In genomic region chr3:4350789-4351163, GRCh38 we compare ENCODE assay signal across 1 cellular context.
A peak's percentile ranks its signal among the peaks of the same experiment; 100 is the strongest.
TF ChIP-seq lines count a peak whose summit lies in the region.

No MANE protein-coding gene starts in this region.

TF ChIP-seq in K562, 482 proteins besides CTCF, POLR2A, EP300 and RAD21 (continued from another document and continues in another):
- TF ChIP-seq, protein P1, sequence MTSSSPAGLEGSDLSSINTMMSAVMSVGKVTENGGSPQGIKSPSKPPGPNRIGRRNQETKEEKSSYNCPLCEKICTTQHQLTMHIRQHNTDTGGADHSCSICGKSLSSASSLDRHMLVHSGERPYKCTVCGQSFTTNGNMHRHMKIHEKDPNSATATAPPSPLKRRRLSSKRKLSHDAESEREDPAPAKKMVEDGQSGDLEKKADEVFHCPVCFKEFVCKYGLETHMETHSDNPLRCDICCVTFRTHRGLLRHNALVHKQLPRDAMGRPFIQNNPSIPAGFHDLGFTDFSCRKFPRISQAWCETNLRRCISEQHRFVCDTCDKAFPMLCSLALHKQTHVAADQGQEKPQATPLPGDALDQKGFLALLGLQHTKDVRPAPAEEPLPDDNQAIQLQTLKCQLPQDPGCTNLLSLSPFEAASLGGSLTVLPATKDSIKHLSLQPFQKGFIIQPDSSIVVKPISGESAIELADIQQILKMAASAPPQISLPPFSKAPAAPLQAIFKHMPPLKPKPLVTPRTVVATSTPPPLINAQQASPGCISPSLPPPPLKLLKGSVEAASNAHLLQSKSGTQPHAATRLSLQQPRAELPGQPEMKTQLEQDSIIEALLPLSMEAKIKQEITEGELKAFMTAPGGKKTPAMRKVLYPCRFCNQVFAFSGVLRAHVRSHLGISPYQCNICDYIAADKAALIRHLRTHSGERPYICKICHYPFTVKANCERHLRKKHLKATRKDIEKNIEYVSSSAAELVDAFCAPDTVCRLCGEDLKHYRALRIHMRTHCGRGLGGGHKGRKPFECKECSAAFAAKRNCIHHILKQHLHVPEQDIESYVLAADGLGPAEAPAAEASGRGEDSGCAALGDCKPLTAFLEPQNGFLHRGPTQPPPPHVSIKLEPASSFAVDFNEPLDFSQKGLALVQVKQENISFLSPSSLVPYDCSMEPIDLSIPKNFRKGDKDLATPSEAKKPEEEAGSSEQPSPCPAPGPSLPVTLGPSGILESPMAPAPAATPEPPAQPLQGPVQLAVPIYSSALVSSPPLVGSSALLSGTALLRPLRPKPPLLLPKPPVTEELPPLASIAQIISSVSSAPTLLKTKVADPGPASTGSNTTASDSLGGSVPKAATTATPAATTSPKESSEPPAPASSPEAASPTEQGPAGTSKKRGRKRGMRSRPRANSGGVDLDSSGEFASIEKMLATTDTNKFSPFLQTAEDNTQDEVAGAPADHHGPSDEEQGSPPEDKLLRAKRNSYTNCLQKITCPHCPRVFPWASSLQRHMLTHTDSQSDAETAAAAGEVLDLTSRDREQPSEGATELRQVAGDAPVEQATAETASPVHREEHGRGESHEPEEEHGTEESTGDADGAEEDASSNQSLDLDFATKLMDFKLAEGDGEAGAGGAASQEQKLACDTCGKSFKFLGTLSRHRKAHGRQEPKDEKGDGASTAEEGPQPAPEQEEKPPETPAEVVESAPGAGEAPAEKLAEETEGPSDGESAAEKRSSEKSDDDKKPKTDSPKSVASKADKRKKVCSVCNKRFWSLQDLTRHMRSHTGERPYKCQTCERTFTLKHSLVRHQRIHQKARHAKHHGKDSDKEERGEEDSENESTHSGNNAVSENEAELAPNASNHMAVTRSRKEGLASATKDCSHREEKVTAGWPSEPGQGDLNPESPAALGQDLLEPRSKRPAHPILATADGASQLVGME (CRISPR knock-in tag; IDR thresholded peaks at IDR 0.05) = no peak
- TF ChIP-seq ZNF551 (CRISPR knock-in tag; IDR thresholded peaks at IDR 0.05) = no peak
- TF ChIP-seq, protein P2, sequence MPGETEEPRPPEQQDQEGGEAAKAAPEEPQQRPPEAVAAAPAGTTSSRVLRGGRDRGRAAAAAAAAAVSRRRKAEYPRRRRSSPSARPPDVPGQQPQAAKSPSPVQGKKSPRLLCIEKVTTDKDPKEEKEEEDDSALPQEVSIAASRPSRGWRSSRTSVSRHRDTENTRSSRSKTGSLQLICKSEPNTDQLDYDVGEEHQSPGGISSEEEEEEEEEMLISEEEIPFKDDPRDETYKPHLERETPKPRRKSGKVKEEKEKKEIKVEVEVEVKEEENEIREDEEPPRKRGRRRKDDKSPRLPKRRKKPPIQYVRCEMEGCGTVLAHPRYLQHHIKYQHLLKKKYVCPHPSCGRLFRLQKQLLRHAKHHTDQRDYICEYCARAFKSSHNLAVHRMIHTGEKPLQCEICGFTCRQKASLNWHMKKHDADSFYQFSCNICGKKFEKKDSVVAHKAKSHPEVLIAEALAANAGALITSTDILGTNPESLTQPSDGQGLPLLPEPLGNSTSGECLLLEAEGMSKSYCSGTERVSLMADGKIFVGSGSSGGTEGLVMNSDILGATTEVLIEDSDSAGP (CRISPR knock-in tag; IDR thresholded peaks at IDR 0.05) = no peak
- TF ChIP-seq GABPB2 (CRISPR knock-in tag; conservative IDR thresholded peaks at IDR 0.05) = no peak
- TF ChIP-seq SMARCC2 (IDR thresholded peaks at IDR 0.05; ENCODE audit: low read depth) = no peak
- no peak for TF ChIP-seq NFIX (CRISPR knock-in tag; IDR thresholded peaks at IDR 0.05; ENCODE audit: low read depth)
- no peak for TF ChIP-seq ZHX1 (conservative IDR thresholded peaks at IDR 0.05; ENCODE audit: low read length)
- no peak for TF ChIP-seq ZNF76 (CRISPR knock-in tag; IDR thresholded peaks at IDR 0.05; ENCODE audit: borderline replicate concordance)
- peak; percentile 67 for TF ChIP-seq SMC3 (conservative IDR thresholded peaks at IDR 0.05; ENCODE audit: insufficient read depth, low read depth, low read length)
- no peak for TF ChIP-seq CREBBP (IDR thresholded peaks at IDR 0.05; ENCODE audit: low read depth, low read length)
- no peak for TF ChIP-seq ERF (CRISPR knock-in tag; IDR thresholded peaks at IDR 0.05)
- TF ChIP-seq CHCHD3 (CRISPR knock-in tag; IDR thresholded peaks at IDR 0.05) = no peak
- no peak for TF ChIP-seq SRF (CRISPR knock-in tag; IDR thresholded peaks at IDR 0.05)
- no peak for TF ChIP-seq RBM15 (IDR thresholded peaks at IDR 0.05; ENCODE audit: insufficient read depth, low read length)
- no peak for TF ChIP-seq BCL6 (CRISPR knock-in tag; IDR thresholded peaks at IDR 0.05)
- no peak for TF ChIP-seq ZNF41 (CRISPR knock-in tag; conservative IDR thresholded peaks at IDR 0.05)
- TF ChIP-seq, protein P3, sequence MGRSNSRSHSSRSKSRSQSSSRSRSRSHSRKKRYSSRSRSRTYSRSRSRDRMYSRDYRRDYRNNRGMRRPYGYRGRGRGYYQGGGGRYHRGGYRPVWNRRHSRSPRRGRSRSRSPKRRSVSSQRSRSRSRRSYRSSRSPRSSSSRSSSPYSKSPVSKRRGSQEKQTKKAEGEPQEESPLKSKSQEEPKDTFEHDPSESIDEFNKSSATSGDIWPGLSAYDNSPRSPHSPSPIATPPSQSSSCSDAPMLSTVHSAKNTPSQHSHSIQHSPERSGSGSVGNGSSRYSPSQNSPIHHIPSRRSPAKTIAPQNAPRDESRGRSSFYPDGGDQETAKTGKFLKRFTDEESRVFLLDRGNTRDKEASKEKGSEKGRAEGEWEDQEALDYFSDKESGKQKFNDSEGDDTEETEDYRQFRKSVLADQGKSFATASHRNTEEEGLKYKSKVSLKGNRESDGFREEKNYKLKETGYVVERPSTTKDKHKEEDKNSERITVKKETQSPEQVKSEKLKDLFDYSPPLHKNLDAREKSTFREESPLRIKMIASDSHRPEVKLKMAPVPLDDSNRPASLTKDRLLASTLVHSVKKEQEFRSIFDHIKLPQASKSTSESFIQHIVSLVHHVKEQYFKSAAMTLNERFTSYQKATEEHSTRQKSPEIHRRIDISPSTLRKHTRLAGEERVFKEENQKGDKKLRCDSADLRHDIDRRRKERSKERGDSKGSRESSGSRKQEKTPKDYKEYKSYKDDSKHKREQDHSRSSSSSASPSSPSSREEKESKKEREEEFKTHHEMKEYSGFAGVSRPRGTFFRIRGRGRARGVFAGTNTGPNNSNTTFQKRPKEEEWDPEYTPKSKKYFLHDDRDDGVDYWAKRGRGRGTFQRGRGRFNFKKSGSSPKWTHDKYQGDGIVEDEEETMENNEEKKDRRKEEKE (IDR thresholded peaks at IDR 0.05; ENCODE audit: borderline replicate concordance in 1 of 2, control insufficient read depth in 1 of 2, low read depth in 2 of 2, low read length in 1 of 2) = no peak
- no peak for TF ChIP-seq MCM3 (IDR thresholded peaks at IDR 0.05)
- TF ChIP-seq ZNF780A (CRISPR knock-in tag; IDR thresholded peaks at IDR 0.05) = no peak
- TF ChIP-seq ZNF436 (CRISPR knock-in tag; IDR thresholded peaks at IDR 0.05) = no peak
- TF ChIP-seq, protein P4, sequence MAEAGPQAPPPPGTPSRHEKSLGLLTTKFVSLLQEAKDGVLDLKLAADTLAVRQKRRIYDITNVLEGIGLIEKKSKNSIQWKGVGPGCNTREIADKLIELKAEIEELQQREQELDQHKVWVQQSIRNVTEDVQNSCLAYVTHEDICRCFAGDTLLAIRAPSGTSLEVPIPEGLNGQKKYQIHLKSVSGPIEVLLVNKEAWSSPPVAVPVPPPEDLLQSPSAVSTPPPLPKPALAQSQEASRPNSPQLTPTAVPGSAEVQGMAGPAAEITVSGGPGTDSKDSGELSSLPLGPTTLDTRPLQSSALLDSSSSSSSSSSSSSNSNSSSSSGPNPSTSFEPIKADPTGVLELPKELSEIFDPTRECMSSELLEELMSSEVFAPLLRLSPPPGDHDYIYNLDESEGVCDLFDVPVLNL (CRISPR knock-in tag; IDR thresholded peaks at IDR 0.05; ENCODE audit: low read depth) = no peak
- TF ChIP-seq ZNF586 (CRISPR knock-in tag; conservative IDR thresholded peaks at IDR 0.05) = no peak
- no peak for TF ChIP-seq MCM5 (IDR thresholded peaks at IDR 0.05; ENCODE audit: low read depth)
- TF ChIP-seq SUPT5H (IDR thresholded peaks at IDR 0.05) = no peak
- TF ChIP-seq NCOA2 (IDR thresholded peaks at IDR 0.05; ENCODE audit: partially characterized antibody in 2 of 2) = no peak
- no peak for TF ChIP-seq RNF2 (IDR thresholded peaks at IDR 0.05)
- TF ChIP-seq HMBOX1 (IDR thresholded peaks at IDR 0.05) = 0 out of 2 replicates have a peak, but pooled peaks have one; percentile 3
- no peak for TF ChIP-seq ETS1 (conservative IDR thresholded peaks at IDR 0.05; ENCODE audit: control insufficient read depth, low read depth, low read length)
- TF ChIP-seq, protein P5, sequence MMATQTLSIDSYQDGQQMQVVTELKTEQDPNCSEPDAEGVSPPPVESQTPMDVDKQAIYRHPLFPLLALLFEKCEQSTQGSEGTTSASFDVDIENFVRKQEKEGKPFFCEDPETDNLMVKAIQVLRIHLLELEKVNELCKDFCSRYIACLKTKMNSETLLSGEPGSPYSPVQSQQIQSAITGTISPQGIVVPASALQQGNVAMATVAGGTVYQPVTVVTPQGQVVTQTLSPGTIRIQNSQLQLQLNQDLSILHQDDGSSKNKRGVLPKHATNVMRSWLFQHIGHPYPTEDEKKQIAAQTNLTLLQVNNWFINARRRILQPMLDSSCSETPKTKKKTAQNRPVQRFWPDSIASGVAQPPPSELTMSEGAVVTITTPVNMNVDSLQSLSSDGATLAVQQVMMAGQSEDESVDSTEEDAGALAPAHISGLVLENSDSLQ (IDR thresholded peaks at IDR 0.05) = no peak
- no peak; the same call in 1 of the 2 replicates for TF ChIP-seq MTA3 (IDR thresholded peaks at IDR 0.05; ENCODE audit: borderline replicate concordance)
- no peak for TF ChIP-seq MECOM (CRISPR knock-in tag; IDR thresholded peaks at IDR 0.05)
- TF ChIP-seq DPF2 (IDR thresholded peaks at IDR 0.05) = no peak
- TF ChIP-seq, protein P6, sequence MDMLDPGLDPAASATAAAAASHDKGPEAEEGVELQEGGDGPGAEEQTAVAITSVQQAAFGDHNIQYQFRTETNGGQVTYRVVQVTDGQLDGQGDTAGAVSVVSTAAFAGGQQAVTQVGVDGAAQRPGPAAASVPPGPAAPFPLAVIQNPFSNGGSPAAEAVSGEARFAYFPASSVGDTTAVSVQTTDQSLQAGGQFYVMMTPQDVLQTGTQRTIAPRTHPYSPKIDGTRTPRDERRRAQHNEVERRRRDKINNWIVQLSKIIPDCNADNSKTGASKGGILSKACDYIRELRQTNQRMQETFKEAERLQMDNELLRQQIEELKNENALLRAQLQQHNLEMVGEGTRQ (CRISPR knock-in tag; IDR thresholded peaks at IDR 0.05) = no peak
- TF ChIP-seq PRPF4 (IDR thresholded peaks at IDR 0.05; ENCODE audit: insufficient read depth, low read depth, low read length, poor library complexity, severe bottlenecking) = no peak
- TF ChIP-seq ZNF324 (CRISPR knock-in tag; IDR thresholded peaks at IDR 0.05) = no peak
- TF ChIP-seq, protein P7, sequence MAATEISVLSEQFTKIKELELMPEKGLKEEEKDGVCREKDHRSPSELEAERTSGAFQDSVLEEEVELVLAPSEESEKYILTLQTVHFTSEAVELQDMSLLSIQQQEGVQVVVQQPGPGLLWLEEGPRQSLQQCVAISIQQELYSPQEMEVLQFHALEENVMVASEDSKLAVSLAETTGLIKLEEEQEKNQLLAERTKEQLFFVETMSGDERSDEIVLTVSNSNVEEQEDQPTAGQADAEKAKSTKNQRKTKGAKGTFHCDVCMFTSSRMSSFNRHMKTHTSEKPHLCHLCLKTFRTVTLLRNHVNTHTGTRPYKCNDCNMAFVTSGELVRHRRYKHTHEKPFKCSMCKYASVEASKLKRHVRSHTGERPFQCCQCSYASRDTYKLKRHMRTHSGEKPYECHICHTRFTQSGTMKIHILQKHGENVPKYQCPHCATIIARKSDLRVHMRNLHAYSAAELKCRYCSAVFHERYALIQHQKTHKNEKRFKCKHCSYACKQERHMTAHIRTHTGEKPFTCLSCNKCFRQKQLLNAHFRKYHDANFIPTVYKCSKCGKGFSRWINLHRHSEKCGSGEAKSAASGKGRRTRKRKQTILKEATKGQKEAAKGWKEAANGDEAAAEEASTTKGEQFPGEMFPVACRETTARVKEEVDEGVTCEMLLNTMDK (IDR thresholded peaks at IDR 0.05; ENCODE audit: borderline replicate concordance, insufficient read depth, low read depth, low read length, poor library complexity, severe bottlenecking) = no peak
